29 cellular contexts compared by ENCODE assay signal in genomic region chr3:16024548-16024947, GRCh38.
"Had no signal": no experiment of that assay in that cellular context is flagged by ENCODE, and none has a peak within 500 bp of the region (broad histone marks: within the 10 kb centered on the region; RNA-seq: fewer than 3 reads in every experiment).

No MANE protein-coding gene starts in this region.

- H3K4me3 ChIP-seq: left ventricle myocardium inferior, lung, mucosa of descending colon, skin epidermis, suprapubic skin, thoracic aorta, tibial artery, upper lobe of right lung, uterus had no signal

- H3K9ac ChIP-seq: parathyroid adenoma had no signal

- H3K27me3 ChIP-seq: neutrophil, suprapubic skin, tibial artery, upper lobe of right lung, uterus had no signal

- H3K36me3 ChIP-seq: left ventricle myocardium inferior, neutrophil, suprapubic skin, thoracic aorta, tibial artery, upper lobe of right lung, uterus had no signal

- FAIRE-seq: islet of Langerhans, kidney had no signal

- H3K79me2 ChIP-seq: parathyroid adenoma had no signal

- ATAC-seq: left colon; mucosa of descending colon; naive thymus-derived CD4-positive, alpha-beta T cell; natural killer cell treated with Interleukin-12 subunit alpha and Interleukin-12 subunit beta and Interleukin-15 and Interleukin-18, amount 100 ng/mL, for 72 hours; right cardiac atrium; sciatic nerve; stimulated activated effector memory CD8-positive, alpha-beta T cell treated with anti-CD3 and anti-CD28 coated beads, Interleukin-12 subunit alpha, Interleukin-12 subunit beta, amount 100 ng/mL, for 72 hours; upper lobe of right lung had no signal

- DNase-seq: hypothalamus; immature natural killer cell; kidney; left colon; left ventricle myocardium inferior; midbrain; mucosa of descending colon; naive thymus-derived CD4-positive, alpha-beta T cell; occipital lobe; right cardiac atrium; stimulated activated CD4-positive, alpha-beta T cell treated with anti-CD3 and anti-CD28 coated beads, Interleukin-12 subunit alpha, Interleukin-12 subunit beta, amount 100 ng/mL, for 4 hours; stimulated activated CD4-positive, alpha-beta T cell treated with anti-CD3 and anti-CD28 coated beads, Interleukin-15, amount 100 ng/mL, for 24 hours; stimulated activated CD4-positive, alpha-beta T cell treated with anti-CD3 and anti-CD28 coated beads, Interleukin-2, amount 100 ng/mL, for 24 hours; stimulated activated CD4-positive, alpha-beta T cell treated with anti-CD3 and anti-CD28 coated beads, Interleukin-4, amount 100 ng/mL, for 24 hours; stimulated activated naive CD4-positive, alpha-beta T cell; tibial artery; trophoblast cell; upper lobe of right lung; uterus had no signal

- H3K4me1 ChIP-seq: parathyroid adenoma, suprapubic skin, tibial artery, upper lobe of right lung, uterus had no signal

- H3K9me3 ChIP-seq: left ventricle myocardium inferior, mucosa of descending colon, neutrophil, suprapubic skin, thoracic aorta, tibial artery, upper lobe of right lung, uterus had no signal

- H3K27ac ChIP-seq: left ventricle myocardium inferior, neutrophil, parathyroid adenoma, skin epidermis, suprapubic skin, thoracic aorta, tibial artery, upper lobe of right lung, uterus had no signal
